8 cellular contexts compared by ENCODE assay signal in the genomic region with DNA sequence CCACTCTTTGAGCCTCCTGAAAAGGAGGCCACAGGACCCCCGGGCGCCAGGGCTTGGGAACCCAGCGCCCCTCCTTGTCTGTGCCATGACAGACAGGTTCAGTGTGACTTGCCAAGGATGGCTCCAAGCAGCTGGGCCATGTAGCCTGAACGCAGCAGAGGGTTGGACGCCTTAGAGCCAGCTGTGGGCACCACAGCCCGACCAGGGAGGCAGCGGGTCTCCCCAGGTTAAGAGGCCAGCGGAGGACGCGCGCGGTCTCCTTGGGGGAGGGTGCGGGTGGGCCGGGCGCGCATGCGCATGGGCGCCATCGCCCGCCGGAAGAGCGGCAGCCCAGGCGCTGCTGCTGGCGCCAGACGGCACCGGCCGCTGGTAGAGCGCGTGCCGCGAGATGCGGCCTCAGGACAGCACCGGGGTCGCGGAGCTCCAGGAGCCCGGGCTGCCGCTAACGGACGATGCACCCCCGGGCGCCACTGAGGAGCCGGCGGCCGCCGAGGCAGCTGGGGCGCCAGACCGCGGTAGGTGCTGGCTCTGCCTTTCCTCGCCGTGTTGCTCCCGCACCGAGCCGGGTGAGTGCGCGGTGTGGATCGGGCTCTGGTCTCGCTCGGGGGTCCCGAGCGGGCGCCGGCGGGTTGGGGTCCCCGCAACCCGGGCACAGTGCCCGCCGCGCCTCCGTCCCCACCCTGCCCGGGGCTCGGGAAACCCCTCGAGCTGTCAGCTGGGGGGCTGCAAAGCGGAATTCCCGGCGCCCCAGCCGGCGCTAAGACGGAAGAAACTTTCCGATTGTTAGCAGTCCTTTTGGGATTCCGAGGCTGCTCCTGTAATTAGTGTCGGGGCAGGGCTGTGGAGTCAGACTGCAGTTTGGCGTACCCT. TPM values are rescaled to one million over a fixed set of nuclear protein-coding genes. Genes with fewer than 3 reads are reported as not detected.
A peak's percentile ranks its signal among the peaks of the same experiment; 100 is the strongest.
DNase-seq lines count a peak whose midpoint lies in the region; ATAC-seq and TF ChIP-seq lines count a peak whose summit lies in the region.

A gene with protein sequence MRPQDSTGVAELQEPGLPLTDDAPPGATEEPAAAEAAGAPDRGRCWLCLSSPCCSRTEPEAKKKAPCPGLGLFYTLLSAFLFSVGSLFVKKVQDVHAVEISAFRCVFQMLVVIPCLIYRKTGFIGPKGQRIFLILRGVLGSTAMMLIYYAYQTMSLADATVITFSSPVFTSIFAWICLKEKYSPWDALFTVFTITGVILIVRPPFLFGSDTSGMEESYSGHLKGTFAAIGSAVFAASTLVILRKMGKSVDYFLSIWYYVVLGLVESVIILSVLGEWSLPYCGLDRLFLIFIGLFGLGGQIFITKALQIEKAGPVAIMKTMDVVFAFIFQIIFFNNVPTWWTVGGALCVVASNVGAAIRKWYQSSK (plus strand): TSS at position 333 of the 870 bp plus-strand sequence. CDS start 56 bp downstream, at position 389.

- peak within 1 kb of the TSS; percentile 45 for H3K27ac ChIP-seq in effector memory CD4-positive, alpha-beta T cell (ENCODE audit: insufficient read depth, low read length, poor library complexity, severe bottlenecking)
- no peak within 1 kb of the TSS for H3K27ac ChIP-seq in mesendoderm (ENCODE audit: low read depth, low read length)

- H3K4me3 Mint-ChIP-seq in activated CD8-positive, alpha-beta T cell treated with anti-CD3 and anti-CD28 coated beads for 36 hours: peak within 1 kb of the TSS; percentile 74

- peaks cover 25% of the 10 kb centered on the region for H3K4me1 Mint-ChIP-seq in activated CD8-positive, alpha-beta T cell treated with anti-CD3 and anti-CD28 coated beads for 36 hours (ENCODE audit: low read depth)

- no peak within 1 kb of the TSS for H4K8ac ChIP-seq in mesendoderm (ENCODE audit: low read depth, low read length)

- ATAC-seq in GM19035 (IDR thresholded peaks at IDR 0.05; ENCODE audit: unreplicated experiment) (peak; percentile 94), HG03175 (IDR thresholded peaks at IDR 0.05; ENCODE audit: unreplicated experiment) (peak; percentile 92)
- peak; percentile 96 for ATAC-seq in activated CD8-positive, alpha-beta T cell treated with anti-CD3 and anti-CD28 coated beads for 36 hours

- H3K4me2 ChIP-seq in mesendoderm (ENCODE audit: low read length): peak within 1 kb of the TSS; percentile 75

- peaks cover 4% of the 10 kb centered on the region for H3K27me3 Mint-ChIP-seq in activated CD8-positive, alpha-beta T cell treated with anti-CD3 and anti-CD28 coated beads for 36 hours

- H3K79me1 ChIP-seq in mesendoderm (ENCODE audit: low read length): peaks cover 2% of the 10 kb centered on the region

- H3K79me2 ChIP-seq in mesendoderm (ENCODE audit: control insufficient read depth, insufficient read depth, low read length): no peaks in the 10 kb centered on the region

- H2AK5ac ChIP-seq in mesendoderm (ENCODE audit: low read length): no peak within 1 kb of the TSS

- H3K4me3 ChIP-seq in BJ (ENCODE audit: low read depth, low read length) (peak within 1 kb of the TSS; percentile 68), mesendoderm (ENCODE audit: low read length) (peak within 1 kb of the TSS; percentile 65)
- H3K4me3 ChIP-seq in effector memory CD4-positive, alpha-beta T cell (ENCODE audit: insufficient read depth, low read depth, low read length, poor library complexity, severe bottlenecking): peak within 1 kb of the TSS; percentile 83

- H3K4me1 ChIP-seq in effector memory CD4-positive, alpha-beta T cell (ENCODE audit: control insufficient read depth, insufficient read depth, low read length, poor library complexity, severe bottlenecking): peaks cover 11% of the 10 kb centered on the region
- H3K4me1 ChIP-seq in mesendoderm (ENCODE audit: control insufficient read depth, low read depth, low read length): no peaks in the 10 kb centered on the region

- CTCF ChIA-PET in BJ (lab: Yijun Ruan, JAX): interaction anchor here (0.8 to 1.9 kb wide), 4 partner anchors 10 to 426 kb away, joined by 3 to 5 read pairs (median 4); no protein-coding TSS in a partner anchor
- CTCF ChIA-PET in activated CD8-positive, alpha-beta T cell treated with anti-CD3 and anti-CD28 coated beads for 36 hours (lab: Charles Lee): interaction anchor here (1.0 to 1.1 kb wide), 2 partner anchors 15 to 35 kb away, joined by 4 read pairs; no protein-coding TSS in a partner anchor

- H2BK5ac ChIP-seq in mesendoderm (ENCODE audit: low read length): peak within 1 kb of the TSS; percentile 39

- no peak within 1 kb of the TSS for H2BK15ac ChIP-seq in mesendoderm (replicated peaks; ENCODE audit: low read depth)

- H3K36me3 ChIP-seq in BJ (ENCODE audit: control insufficient read depth, insufficient read depth, low read length) (no peaks in the 10 kb centered on the region), mesendoderm (ENCODE audit: control insufficient read depth, insufficient read depth, low read length) (no peaks in the 10 kb centered on the region)
- H3K36me3 ChIP-seq in effector memory CD4-positive, alpha-beta T cell (ENCODE audit: control insufficient read depth, insufficient read depth, low read length): no peaks in the 10 kb centered on the region

- no peaks in the 10 kb centered on the region for H3K9me3 Mint-ChIP-seq in activated CD8-positive, alpha-beta T cell treated with anti-CD3 and anti-CD28 coated beads for 36 hours

- H3K27ac Mint-ChIP-seq in activated CD8-positive, alpha-beta T cell treated with anti-CD3 and anti-CD28 coated beads for 36 hours: peak within 1 kb of the TSS; percentile 63

- no peak for DNase-seq in BJ (ENCODE audit: low read depth)
- peak; percentile 70 for DNase-seq in NCI-H748 (lab: John Stamatoyannopoulos, UW; ENCODE audit: unreplicated experiment)
- DNase-seq in activated CD8-positive, alpha-beta T cell treated with anti-CD3 and anti-CD28 coated beads for 36 hours: peak; percentile 64
- DNase-seq in effector memory CD4-positive, alpha-beta T cell: peak; percentile 39 to 55 (median 43)
- DNase-seq in mesendoderm: peak; percentile 81
- DNase-seq in stimulated activated CD8-positive, alpha-beta memory T cell treated with anti-CD3 and anti-CD28 coated beads, Interleukin-12 subunit alpha, Interleukin-12 subunit beta, amount 100 ng/mL, for 4 hours (ENCODE audit: low read depth): peak; percentile 60

- no peaks in the 10 kb centered on the region for H3K27me3 ChIP-seq in BJ (ENCODE audit: control insufficient read depth, insufficient read depth, low read length)
- H3K27me3 ChIP-seq in effector memory CD4-positive, alpha-beta T cell (replicated peaks; ENCODE audit: control insufficient read depth, insufficient read depth, low read length, poor library complexity, severe bottlenecking): no peaks in the 10 kb centered on the region
- no peaks in the 10 kb centered on the region for H3K27me3 ChIP-seq in mesendoderm (ENCODE audit: insufficient read depth, low read length, poor library complexity)

- intact Hi-C loops in activated CD8-positive, alpha-beta T cell treated with anti-CD3 and anti-CD28 coated beads for 36 hours (cut with micrococcal nuclease): no loop called here

- WGBS in mesendoderm (ENCODE audit: extremely low coverage, insufficient coverage, low lambda C conversion rate): no CpG with 5 or more reads among the region's 82 CpGs

- H4K5ac ChIP-seq in mesendoderm (ENCODE audit: low read length): no peak within 1 kb of the TSS

- peaks cover 1% of the 10 kb centered on the region for H3K36me3 Mint-ChIP-seq in activated CD8-positive, alpha-beta T cell treated with anti-CD3 and anti-CD28 coated beads for 36 hours (ENCODE audit: low read depth)

- POLR2A ChIA-PET in BJ (lab: Charles Lee): no interaction called here
- POLR2A ChIA-PET in activated CD8-positive, alpha-beta T cell treated with anti-CD3 and anti-CD28 coated beads for 36 hours (lab: Charles Lee): interaction anchor here (1.0 kb wide), 1 partner anchor 10 kb away, joined by 3 read pairs; no protein-coding TSS in a partner anchor

- H3K9ac ChIP-seq in mesendoderm (ENCODE audit: low read length): peak within 1 kb of the TSS; percentile 86

- no peak within 1 kb of the TSS for H2BK120ac ChIP-seq in mesendoderm (ENCODE audit: low read depth, low read length)

- H3K18ac ChIP-seq in mesendoderm (ENCODE audit: low read length): peak within 1 kb of the TSS; percentile 44

- no peak within 1 kb of the TSS for H3K23ac ChIP-seq in mesendoderm (ENCODE audit: low read length)

- no peaks in the 10 kb centered on the region for H3K9me3 ChIP-seq in effector memory CD4-positive, alpha-beta T cell (ENCODE audit: control insufficient read depth, low read length)

- peak within 1 kb of the TSS; percentile 75 for H3K4ac ChIP-seq in mesendoderm (ENCODE audit: low read depth, low read length)

- H3K56ac ChIP-seq in mesendoderm (ENCODE audit: low read length): peak within 1 kb of the TSS; percentile 94

- no peak for TF ChIP-seq CTCF in BJ (IDR thresholded peaks at IDR 0.05; ENCODE audit: insufficient read depth, low read depth, low read length)
- no peak for TF ChIP-seq CTCF in activated CD8-positive, alpha-beta T cell treated with anti-CD3 and anti-CD28 coated beads for 36 hours (IDR thresholded peaks at IDR 0.05)

RNA-seq across cellular contexts. Expression of the gene that starts here (rescaled TPM):
- polyA plus RNA-seq in BJ (2011; rRNA removed): 4.5 and 7.4 TPM in 2 replicates
- polyA minus RNA-seq in BJ (2011; rRNA and poly(A)+ RNA removed): 2.3 and 2.5 TPM in 2 replicates
- total RNA-seq in activated CD8-positive, alpha-beta T cell treated with anti-CD3 and anti-CD28 coated beads for 36 hours: 1 to 10 TPM; 2.0 to 3.2 TPM
- polyA plus RNA-seq in mesendoderm (2013, experiment 1 of 2): 6.0 TPM
- 6.2 TPM for polyA plus RNA-seq in mesendoderm (2013, experiment 2 of 2)
